10 cellular contexts compared by ENCODE assay signal in the genomic region with DNA sequence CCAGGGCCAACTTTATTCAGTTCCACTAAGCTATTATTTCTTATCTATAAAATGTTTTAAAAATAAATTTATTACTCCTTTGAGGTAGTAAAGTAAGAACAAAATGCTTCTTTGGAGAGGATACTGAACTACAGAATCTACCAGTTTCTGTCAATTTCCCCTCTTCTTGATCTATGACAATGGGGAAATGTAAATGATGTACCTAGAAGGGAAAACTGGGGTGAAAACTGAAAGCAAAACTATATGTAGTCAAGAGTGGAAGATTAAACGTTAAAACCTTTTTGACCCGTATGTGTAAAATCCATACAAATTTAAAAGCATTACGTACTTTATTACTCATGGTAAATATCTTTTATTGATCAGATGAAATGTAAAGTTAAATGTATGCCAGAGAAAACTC.
A peak's percentile ranks its signal among the peaks of the same experiment; 100 is the strongest.
DNase-seq lines count a peak whose midpoint lies in the region; ATAC-seq and TF ChIP-seq lines count a peak whose summit lies in the region.
"Had no signal": no experiment of that assay in that cellular context is flagged by ENCODE, and none has a peak within 500 bp of the region (broad histone marks: within the 10 kb centered on the region; RNA-seq: fewer than 3 reads in every experiment).

No MANE protein-coding gene starts in this region.

- DNase-seq in GM10266 (ENCODE audit: extremely low spot score) (peak; percentile 16), GM19240 (ENCODE audit: insufficient read length, low spot score) (peak; percentile 6), erythroblast (lab: John Stamatoyannopoulos, UW) (no peak), SHP77 treated with DMSO at 0.1 percent for 48 hours (lab: John Stamatoyannopoulos, UW) (no peak), NCI-H446 treated with DMSO at 0.1 percent for 48 hours (lab: John Stamatoyannopoulos, UW) (no peak), pons (ENCODE audit: low spot score) (no peak)
- DNase-seq: activated CD4-positive, alpha-beta T cell treated with anti-CD3 and anti-CD28 coated beads, Interleukin-2, amount 50 U/mL, for 48 hours; amygdala had no signal

- ATAC-seq in HG02763 (IDR thresholded peaks at IDR 0.05; ENCODE audit: unreplicated experiment) (peak; percentile 92), HG03521 (IDR thresholded peaks at IDR 0.05; ENCODE audit: unreplicated experiment) (peak; percentile 79)

- no peak for TF ChIP-seq CTCF in GM10266 (IDR thresholded peaks at IDR 0.05; ENCODE audit: control insufficient read depth, insufficient read depth, low read depth, missing control alignments)

- TF ChIP-seq POLR2A in erythroblast (IDR thresholded peaks at IDR 0.05; ENCODE audit: low read length): no peak

Comparison
In these comparisons a context has a peak if more than half of its experiments do, and no peak if none do; other contexts are left out.
1. DNase-seq: peak in GM10266 (single experiment) and GM19240 (single experiment); none in erythroblast (0 of 2), SHP77 treated with DMSO at 0.1 percent for 48 hours (single experiment), NCI-H446 treated with DMSO at 0.1 percent for 48 hours (single experiment) and pons (single experiment).